In the genomic region with DNA sequence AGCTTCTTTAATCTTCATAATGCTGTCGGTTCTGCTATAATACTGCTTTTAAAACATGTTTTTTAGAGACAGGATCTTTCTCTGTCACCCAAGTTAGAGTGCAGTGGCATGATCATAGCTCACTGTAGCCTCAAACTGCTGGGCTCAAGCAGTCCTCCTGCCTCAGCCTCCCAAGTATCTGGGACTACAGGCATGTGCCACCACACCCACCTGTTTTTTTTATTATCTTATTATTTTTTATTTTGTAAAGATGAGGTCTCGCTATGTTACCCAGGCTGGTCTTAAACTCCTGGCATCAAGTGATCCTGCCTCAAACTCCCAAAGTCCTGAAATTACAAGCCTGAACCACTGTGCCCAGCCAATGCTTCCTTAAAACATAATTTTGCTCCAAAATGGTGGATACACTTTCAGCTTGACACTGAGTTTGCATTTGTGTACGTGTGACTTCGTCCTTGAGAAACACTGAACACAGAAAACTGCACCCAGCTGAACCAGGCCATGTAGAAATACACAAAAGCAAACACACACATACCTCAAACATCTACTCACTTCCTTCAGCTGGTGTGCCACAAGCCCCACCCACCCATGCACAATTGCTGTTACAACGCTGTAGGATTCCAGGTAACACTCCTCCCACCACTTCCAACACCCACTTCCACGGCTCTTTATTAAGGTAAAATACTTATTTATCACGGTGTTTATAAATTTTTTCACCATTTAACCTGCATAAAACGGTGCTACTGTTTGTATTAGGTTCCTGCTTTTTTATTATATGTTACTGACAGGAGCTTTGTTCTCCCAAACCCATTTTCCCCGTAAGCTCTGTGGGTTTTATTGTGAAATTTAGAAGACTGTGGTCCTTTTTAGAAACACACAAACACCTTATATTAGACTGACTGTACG, we compare ENCODE assay signal across 10 cellular contexts.
DNase-seq lines count a peak whose midpoint lies in the region; TF ChIP-seq lines count a peak whose summit lies in the region.
"Had no signal": no experiment of that assay in that cellular context is flagged by ENCODE, and none has a peak within 500 bp of the region (broad histone marks: within the 10 kb centered on the region; RNA-seq: fewer than 3 reads in every experiment).

No MANE protein-coding gene starts in this region.

- intact Hi-C loops in spleen (cut with DNase I; ENCODE audit: low total_unique reads) = no loop called here

- H3K36me3 ChIP-seq in spleen = no peaks in the 10 kb centered on the region

- no peak overlapping the region for H3K4me3 ChIP-seq in epithelial cell of esophagus (ENCODE audit: low read length)
- H3K4me3 ChIP-seq in spleen = no peak overlapping the region

- TF ChIP-seq CTCF in epithelial cell of esophagus (IDR thresholded peaks at IDR 0.05; ENCODE audit: insufficient read depth, low read depth, low read length, missing control alignments) (no peak), spleen (IDR thresholded peaks at IDR 0.05 in 8 of 11, conservative IDR thresholded peaks at IDR 0.05 in 3 of 11) (no peak)

- no peak for TF ChIP-seq POLR2A in spleen (IDR thresholded peaks at IDR 0.05)

- 57 to 68% (median 60%) methylated on average over 10 of the region's 10 CpGs for WGBS in spleen, 5 donors

- DNase-seq in HS-5 (ENCODE audit: low read depth) = peak; percentile 52
- DNase-seq in SW480 (ENCODE audit: low spot score) = peak; percentile 91
- peak; percentile 93 for DNase-seq in epithelial cell of esophagus (ENCODE audit: low read depth)
- DNase-seq in spleen = no peak
- no peak for DNase-seq in NCI-H526 treated with DMSO at 0.1 percent for 48 hours (lab: John Stamatoyannopoulos, UW)
- no peak for DNase-seq in T1000 (lab: John Stamatoyannopoulos, UW)
- DNase-seq in OCI-M2 (lab: John Stamatoyannopoulos, UW; ENCODE audit: unreplicated experiment) = no peak
- DNase-seq in NCI-H1092 (lab: John Stamatoyannopoulos, UW) = no peak
- DNase-seq: central memory CD4-positive, alpha-beta T cell; GDM1 had no signal

- H3K27ac ChIP-seq in spleen = peak overlapping the region in 7 of 8 donors; percentile 3 to 71 (median 55)

- peaks cover 0 to 50% (median 14%) of the 10 kb centered on the region in 6 donors for H3K4me1 ChIP-seq in spleen

- H3K9me3 ChIP-seq in spleen = no peaks in the 10 kb centered on the region

- no peaks in the 10 kb centered on the region for H3K27me3 ChIP-seq in spleen (replicated peaks in 1 of 7)

Comparison
In these comparisons a context has a peak if more than half of its experiments do, and no peak if none do; other contexts are left out.
1. DNase-seq: peak in HS-5 (single experiment), SW480 (single experiment) and epithelial cell of esophagus (single experiment); none in spleen (single experiment), NCI-H526 treated with DMSO at 0.1 percent for 48 hours (single experiment), T1000 (single experiment), OCI-M2 (single experiment) and NCI-H1092 (single experiment).